24 cellular contexts compared by ENCODE assay signal in genomic region chr3:178300441-178300959, GRCh38.
A peak's percentile ranks its signal among the peaks of the same experiment; 100 is the strongest.
DNase-seq lines count a peak whose midpoint lies in the region; ATAC-seq, FAIRE-seq and TF ChIP-seq lines count a peak whose summit lies in the region.
"Had no signal": no experiment of that assay in that cellular context is flagged by ENCODE, and none has a peak within 500 bp of the region (broad histone marks: within the 10 kb centered on the region; RNA-seq: fewer than 3 reads in every experiment).

No MANE protein-coding gene starts in this region.

- no peaks in the 10 kb centered on the region for H4K20me1 ChIP-seq in K562 (replicated peaks; ENCODE audit: control insufficient read depth, insufficient read depth, low read length)
- H4K20me1 ChIP-seq: BLaER1 had no signal

- H3K27ac ChIP-seq in K562 (ENCODE audit: extremely low read depth, low read depth, low read length), result no peak overlapping the region
- H3K27ac ChIP-seq: BLaER1 had no signal

- H3K4me3 ChIP-seq in K562, result no peak overlapping the region
- H3K4me3 ChIP-seq: BLaER1, HAP-1, MG63 had no signal

- H3K9me3 Mint-ChIP-seq in nephron progenitor cell, result no peaks in the 10 kb centered on the region
- no peaks in the 10 kb centered on the region for H3K9me3 Mint-ChIP-seq in endothelial cell (ENCODE audit: unreplicated experiment)
- no peaks in the 10 kb centered on the region for H3K9me3 Mint-ChIP-seq in effector memory CD8-positive, alpha-beta T cell
- no peaks in the 10 kb centered on the region for H3K9me3 Mint-ChIP-seq in Calu3 (ENCODE audit: low read depth, unreplicated experiment)
- H3K9me3 Mint-ChIP-seq: CD4-positive, alpha-beta T cell; HFFc6 had no signal

- no peak for FAIRE-seq in K562 (lab: Jason Lieb, UNC)
- FAIRE-seq: A204.1, RCC 7860 had no signal

- in situ Hi-C loops in SK-MEL-5 (cut with HindIII; ENCODE audit: low pct_unique_long_range_greater_than_20kb, low sequenced_read_pairs), result no loop called here
- in situ Hi-C loops in K562 (cut with MboI), result no loop called here

- H3K4me3 Mint-ChIP-seq in nephron progenitor cell (no peak overlapping the region), endothelial cell (ENCODE audit: unreplicated experiment) (no peak overlapping the region), Calu3 (ENCODE audit: low read depth, unreplicated experiment) (no peak overlapping the region)
- H3K4me3 Mint-ChIP-seq in effector memory CD8-positive, alpha-beta T cell, result no peak overlapping the region
- H3K4me3 Mint-ChIP-seq: CD4-positive, alpha-beta T cell; HFFc6 had no signal

- H3K4me2 ChIP-seq in K562 (ENCODE audit: insufficient read depth, low read length), result no peak overlapping the region; the same call in 1 of the 2 replicates
- H3K4me2 ChIP-seq: BLaER1 had no signal

- H3K9me3 ChIP-seq in K562 (replicated peaks; ENCODE audit: control insufficient read depth, insufficient read depth, low read depth, low read length), result no peaks in the 10 kb centered on the region
- H3K9me3 ChIP-seq: Caco-2, HAP-1 had no signal

- no peaks in the 10 kb centered on the region for H3K36me3 ChIP-seq in K562 (ENCODE audit: control insufficient read depth, insufficient read depth, low read length)
- H3K36me3 ChIP-seq: BLaER1, HAP-1, MG63 had no signal

- intact Hi-C loops in K562 (cut with micrococcal nuclease) (loop anchor here (5.0 kb wide), 1 partner anchor 38 kb away; no protein-coding TSS in a partner anchor), Calu3 (cut with micrococcal nuclease; ENCODE audit: unreplicated experiment) (no loop called here)

- no peak for TF ChIP-seq RAD21 in K562 (CRISPR knock-in tag; conservative IDR thresholded peaks at IDR 0.05 in 1 of 2, IDR thresholded peaks at IDR 0.05 in 1 of 2)

- peak overlapping the region; percentile 12 for H3K27ac Mint-ChIP-seq in nephron progenitor cell
- no peak overlapping the region for H3K27ac Mint-ChIP-seq in endothelial cell (ENCODE audit: unreplicated experiment)
- H3K27ac Mint-ChIP-seq in effector memory CD8-positive, alpha-beta T cell, result no peak overlapping the region
- no peak overlapping the region for H3K27ac Mint-ChIP-seq in Calu3 (ENCODE audit: unreplicated experiment)
- H3K27ac Mint-ChIP-seq: CD4-positive, alpha-beta T cell; HFFc6 had no signal

- H3K27me3 Mint-ChIP-seq in nephron progenitor cell (ENCODE audit: low read depth, poor library complexity), result no peaks in the 10 kb centered on the region
- H3K27me3 Mint-ChIP-seq in endothelial cell (ENCODE audit: unreplicated experiment), result no peaks in the 10 kb centered on the region
- no peaks in the 10 kb centered on the region for H3K27me3 Mint-ChIP-seq in effector memory CD8-positive, alpha-beta T cell
- no peaks in the 10 kb centered on the region for H3K27me3 Mint-ChIP-seq in Calu3 (ENCODE audit: unreplicated experiment)
- H3K27me3 Mint-ChIP-seq: CD4-positive, alpha-beta T cell had no signal

- H3K9me1 ChIP-seq in K562 (ENCODE audit: control insufficient read depth, insufficient read depth, low read length), result no peaks in the 10 kb centered on the region

- peak; percentile 76 for ATAC-seq in K562
- no peak for ATAC-seq in effector memory CD8-positive, alpha-beta T cell (replicated peaks)
- ATAC-seq: SK-N-SH treated with all-trans-retinoic acid at 6 μM for 48 hours had no signal

- H3K9ac ChIP-seq in K562 (ENCODE audit: insufficient read depth in 1 of 2, low read depth in 2 of 2, low read length in 2 of 2), result no peak overlapping the region
- H3K9ac ChIP-seq: BLaER1 had no signal

- H3K4me1 ChIP-seq in K562 (replicated peaks in 1 of 2; ENCODE audit: control insufficient read depth in 2 of 2, insufficient read depth in 2 of 2, low read length in 2 of 2), result peaks cover 0 to 7% of the 10 kb centered on the region in 2 experiments; a peak in 2 of 5 replicates
- H3K4me1 ChIP-seq: BLaER1, Caco-2, HAP-1 had no signal

- no peaks in the 10 kb centered on the region for H3K79me2 ChIP-seq in K562 (ENCODE audit: control insufficient read depth, insufficient read depth, low read length)

- H3K36me3 Mint-ChIP-seq in nephron progenitor cell (ENCODE audit: low read depth) (no peaks in the 10 kb centered on the region), endothelial cell (ENCODE audit: low read depth, unreplicated experiment) (no peaks in the 10 kb centered on the region), Calu3 (ENCODE audit: insufficient read depth, unreplicated experiment) (no peaks in the 10 kb centered on the region)
- no peaks in the 10 kb centered on the region for H3K36me3 Mint-ChIP-seq in effector memory CD8-positive, alpha-beta T cell (ENCODE audit: insufficient read depth)

- no peak for TF ChIP-seq EP300 in K562 (IDR thresholded peaks at IDR 0.05; ENCODE audit: low read length)

- H2AFZ ChIP-seq in K562 (ENCODE audit: low read depth, low read length), result peak overlapping the region; percentile 71

- 25% methylated on average over 4 of the region's 4 CpGs for WGBS in K562 (ENCODE audit: insufficient coverage, low coverage, missing lambda C conversion rate)

- BruUV-seq in K562 (replicated peaks; lab: Mats Ljungman, UMichigan), result no TSS peak
- BruUV-seq in Calu3 (replicated peaks; lab: Mats Ljungman, UMichigan), result no TSS peak

- no peaks in the 10 kb centered on the region for H3K27me3 ChIP-seq in K562 (ENCODE audit: control insufficient read depth in 2 of 2, insufficient read depth in 2 of 2, low read length in 2 of 2)
- H3K27me3 ChIP-seq: BLaER1, MG63 had no signal

- H3K4me1 Mint-ChIP-seq in nephron progenitor cell, result peaks cover 7% of the 10 kb centered on the region
- H3K4me1 Mint-ChIP-seq in endothelial cell (ENCODE audit: unreplicated experiment), result no peaks in the 10 kb centered on the region
- H3K4me1 Mint-ChIP-seq in effector memory CD8-positive, alpha-beta T cell (ENCODE audit: low read depth in 2 of 2), result no peaks in the 10 kb centered on the region
- H3K4me1 Mint-ChIP-seq in Calu3 (ENCODE audit: low read depth, unreplicated experiment), result no peaks in the 10 kb centered on the region

- POLR2A ChIA-PET in K562 (lab: Yijun Ruan, JAX), result interaction anchor here (1.2 kb wide), 1 partner anchor 43 kb away, joined by 3 read pairs; no protein-coding TSS in a partner anchor

- CTCF ChIA-PET in K562 (lab: Yijun Ruan, JAX; ENCODE audit: low intra/inter-chr PET ratio), result no interaction called here
- CTCF ChIA-PET in Calu3 (lab: Charles Lee), result no interaction called here

- DNase-seq in DMS114 treated with DMSO at 0.1 percent for 48 hours (lab: John Stamatoyannopoulos, UW; ENCODE audit: unreplicated experiment) (peak; percentile 80), SK-MEL-5 (ENCODE audit: low read depth, low spot score) (peak; percentile 75), K562 (ENCODE audit: extremely low read depth in 1 of 4, low spot score in 3 of 4) (peak in 3 of 4 experiments; percentile 11 to 24 (median 16)), nephron progenitor cell (no peak), endothelial cell (ENCODE audit: low spot score) (no peak), Calu3 (no peak), DMS153 treated with DMSO at 0.1 percent for 48 hours (lab: John Stamatoyannopoulos, UW; ENCODE audit: unreplicated experiment) (no peak)
- no peak for DNase-seq in effector memory CD8-positive, alpha-beta T cell
- DNase-seq: Caco-2; CD4-positive, alpha-beta T cell; DMS 273 treated with DMSO at 0.1 percent for 48 hours; DND-41; HFFc6; Kasumi-1; MG63; NCI-H2029; NCI-H446; NCI-H524 treated with DMSO at 0.1 percent for 48 hours; NCI-H774 had no signal

- no peak for TF ChIP-seq CTCF in K562 (IDR thresholded peaks at IDR 0.05 in 2 of 3, conservative IDR thresholded peaks at IDR 0.05 in 1 of 3; ENCODE audit: insufficient read depth in 2 of 3, low read depth in 1 of 3, low read length in 3 of 3)
- TF ChIP-seq CTCF in nephron progenitor cell (IDR thresholded peaks at IDR 0.05), result no peak
- no peak for TF ChIP-seq CTCF in endothelial cell (IDR thresholded peaks at IDR 0.05; ENCODE audit: unreplicated experiment)
- TF ChIP-seq CTCF in Calu3 (IDR thresholded peaks at IDR 0.05; ENCODE audit: unreplicated experiment), result no peak

- TF ChIP-seq POLR2A in K562 (conservative IDR thresholded peaks at IDR 0.05), result no peak

TF ChIP-seq in K562, 482 proteins besides CTCF, POLR2A, EP300 and RAD21 (continues in another document):
- no peak for TF ChIP-seq ZNF551 (CRISPR knock-in tag; IDR thresholded peaks at IDR 0.05)
- no peak for TF ChIP-seq NR4A1 (CRISPR knock-in tag; IDR thresholded peaks at IDR 0.05)
- TF ChIP-seq NR4A1 (tag; IDR thresholded peaks at IDR 0.05), result no peak
- peak; percentile 31 for TF ChIP-seq CBFA2T2 (conservative IDR thresholded peaks at IDR 0.05)
- no peak for TF ChIP-seq E2F6 (IDR thresholded peaks at IDR 0.05; ENCODE audit: borderline replicate concordance in 1 of 2, extremely low read depth in 1 of 2, insufficient read depth in 1 of 2, insufficient read length in 1 of 2, low read depth in 1 of 2, low read length in 1 of 2, poor library complexity in 1 of 2, severe bottlenecking in 1 of 2)
- no peak for TF ChIP-seq NUFIP1 (IDR thresholded peaks at IDR 0.05; ENCODE audit: partially characterized antibody)
- peak; percentile 17; the same call in 1 of the 2 replicates for TF ChIP-seq TAL1 (IDR thresholded peaks at IDR 0.05)
- TF ChIP-seq, protein P1, sequence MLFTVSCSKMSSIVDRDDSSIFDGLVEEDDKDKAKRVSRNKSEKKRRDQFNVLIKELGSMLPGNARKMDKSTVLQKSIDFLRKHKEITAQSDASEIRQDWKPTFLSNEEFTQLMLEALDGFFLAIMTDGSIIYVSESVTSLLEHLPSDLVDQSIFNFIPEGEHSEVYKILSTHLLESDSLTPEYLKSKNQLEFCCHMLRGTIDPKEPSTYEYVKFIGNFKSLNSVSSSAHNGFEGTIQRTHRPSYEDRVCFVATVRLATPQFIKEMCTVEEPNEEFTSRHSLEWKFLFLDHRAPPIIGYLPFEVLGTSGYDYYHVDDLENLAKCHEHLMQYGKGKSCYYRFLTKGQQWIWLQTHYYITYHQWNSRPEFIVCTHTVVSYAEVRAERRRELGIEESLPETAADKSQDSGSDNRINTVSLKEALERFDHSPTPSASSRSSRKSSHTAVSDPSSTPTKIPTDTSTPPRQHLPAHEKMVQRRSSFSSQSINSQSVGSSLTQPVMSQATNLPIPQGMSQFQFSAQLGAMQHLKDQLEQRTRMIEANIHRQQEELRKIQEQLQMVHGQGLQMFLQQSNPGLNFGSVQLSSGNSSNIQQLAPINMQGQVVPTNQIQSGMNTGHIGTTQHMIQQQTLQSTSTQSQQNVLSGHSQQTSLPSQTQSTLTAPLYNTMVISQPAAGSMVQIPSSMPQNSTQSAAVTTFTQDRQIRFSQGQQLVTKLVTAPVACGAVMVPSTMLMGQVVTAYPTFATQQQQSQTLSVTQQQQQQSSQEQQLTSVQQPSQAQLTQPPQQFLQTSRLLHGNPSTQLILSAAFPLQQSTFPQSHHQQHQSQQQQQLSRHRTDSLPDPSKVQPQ (CRISPR knock-in tag; IDR thresholded peaks at IDR 0.05; ENCODE audit: borderline replicate concordance), result no peak
- TF ChIP-seq HOXB6 (CRISPR knock-in tag; IDR thresholded peaks at IDR 0.05; ENCODE audit: borderline replicate concordance), result no peak

Comparison
In these comparisons a context has a peak if more than half of its experiments do, and no peak if none do; other contexts are left out.
1. DNase-seq: peak in DMS114 treated with DMSO at 0.1 percent for 48 hours (single experiment), SK-MEL-5 (single experiment) and K562 (3 of 4); none in nephron progenitor cell (single experiment), endothelial cell (single experiment), effector memory CD8-positive, alpha-beta T cell (0 of 3), Calu3 (single experiment) and DMS153 treated with DMSO at 0.1 percent for 48 hours (single experiment).